17 cellular contexts compared by ENCODE assay signal in genomic region chr6:154476494-154476893, GRCh38. TPM values are rescaled to one million over a fixed set of nuclear protein-coding genes. Genes with fewer than 3 reads are reported as not detected.
A peak's percentile ranks its signal among the peaks of the same experiment; 100 is the strongest.
DNase-seq lines count a peak whose midpoint lies in the region; ATAC-seq, FAIRE-seq and TF ChIP-seq lines count a peak whose summit lies in the region.
"Had no signal": no experiment of that assay in that cellular context is flagged by ENCODE, and none has a peak within 500 bp of the region (broad histone marks: within the 10 kb centered on the region; RNA-seq: fewer than 3 reads in every experiment).

No MANE protein-coding gene starts in this region.

- no peaks in the 10 kb centered on the region for H3K36me3 ChIP-seq in kidney (ENCODE audit: control insufficient read depth in 1 of 2, insufficient read depth in 2 of 2, low read length in 2 of 2)
- no peaks in the 10 kb centered on the region for H3K36me3 ChIP-seq in sigmoid colon
- H3K36me3 ChIP-seq in Peyer's patch = no peaks in the 10 kb centered on the region
- H3K36me3 ChIP-seq in stomach = no peaks in the 10 kb centered on the region

- ATAC-seq in GM18870 (IDR thresholded peaks at IDR 0.05; ENCODE audit: unreplicated experiment) (peak; percentile 48), HG03521 (IDR thresholded peaks at IDR 0.05; ENCODE audit: unreplicated experiment) (no peak)
- ATAC-seq: A549 had no signal

- H3K4me3 ChIP-seq in kidney (ENCODE audit: low read length in 2 of 2) (peak overlapping the region; percentile 23 to 33), sigmoid colon (no peak overlapping the region), Peyer's patch (no peak overlapping the region), stomach (no peak overlapping the region)
- H3K4me3 ChIP-seq: A549 had no signal

- intact Hi-C loops in kidney (cut with DNase I) (no loop called here), sigmoid colon (cut with DNase I) (no loop called here), stomach (cut with DNase I; ENCODE audit: low total_unique reads) (no loop called here)

- no peak for TF ChIP-seq CTCF in kidney (IDR thresholded peaks at IDR 0.05; ENCODE audit: borderline replicate concordance, extremely low read depth, insufficient read depth)
- no peak for TF ChIP-seq CTCF in sigmoid colon (IDR thresholded peaks at IDR 0.05)
- TF ChIP-seq CTCF in Peyer's patch (IDR thresholded peaks at IDR 0.05) = no peak
- TF ChIP-seq CTCF in stomach (IDR thresholded peaks at IDR 0.05) = no peak

- no peaks in the 10 kb centered on the region for H3K27me3 ChIP-seq in sigmoid colon
- H3K27me3 ChIP-seq in Peyer's patch = no peaks in the 10 kb centered on the region
- no peaks in the 10 kb centered on the region for H3K27me3 ChIP-seq in stomach

- DNase-seq in HK-2 (ENCODE audit: unreplicated experiment) (peak; percentile 33), kidney (no peak), sigmoid colon (no peak), Peyer's patch (no peak), stomach (no peak)
- DNase-seq: GF-D8, H7, KBM-7, NCI-H1092 treated with DMSO at 0.1 percent for 48 hours, NCI-H1694, Right ventricle myocardium superior, SK-N-SH had no signal

- peak overlapping the region in 1 of 2 donors; percentile 16 for H3K9ac ChIP-seq in kidney (ENCODE audit: low read length in 2 of 2)
- H3K9ac ChIP-seq: SK-N-SH had no signal

- TF ChIP-seq POLR2A in sigmoid colon (IDR thresholded peaks at IDR 0.05) (no peak), Peyer's patch (IDR thresholded peaks at IDR 0.05) (no peak), stomach (IDR thresholded peaks at IDR 0.05) (no peak)

- H3K27ac ChIP-seq in kidney (ENCODE audit: low read depth in 2 of 2, low read length in 2 of 2) = peak overlapping the region; percentile 82 to 92
- H3K27ac ChIP-seq in sigmoid colon = peak overlapping the region in 3 of 4 donors; percentile 79 to 87 (median 87)
- no peak overlapping the region for H3K27ac ChIP-seq in Peyer's patch
- no peak overlapping the region for H3K27ac ChIP-seq in stomach
- H3K27ac ChIP-seq: A549, HL-60 had no signal

- WGBS in sigmoid colon, 2 donors = 96% methylated on average over 4 of the region's 4 CpGs
- WGBS in stomach, 5 donors = 89 to 97% (median 91%) methylated on average over 4 of the region's 4 CpGs

- TF ChIP-seq EP300 in sigmoid colon (IDR thresholded peaks at IDR 0.05) = no peak
- no peak for TF ChIP-seq EP300 in stomach (IDR thresholded peaks at IDR 0.05)

- FAIRE-seq in kidney (lab: Jason Lieb, UNC) = peak; percentile 8
- FAIRE-seq: A549 had no signal

- H3K9me3 ChIP-seq in kidney (ENCODE audit: control insufficient read depth in 1 of 2, low read length in 2 of 2) (no peaks in the 10 kb centered on the region), sigmoid colon (no peaks in the 10 kb centered on the region), Peyer's patch (no peaks in the 10 kb centered on the region), stomach (no peaks in the 10 kb centered on the region)
- H3K9me3 ChIP-seq: A549, SK-N-SH had no signal

- H3K4me1 ChIP-seq in kidney (ENCODE audit: control insufficient read depth in 1 of 2, insufficient read depth in 1 of 2, low read depth in 1 of 2, low read length in 2 of 2) = peaks cover 26 to 36% of the 10 kb centered on the region in 2 donors
- H3K4me1 ChIP-seq in sigmoid colon = peaks cover 0 to 84% (median 70%) of the 10 kb centered on the region in 4 donors
- no peaks in the 10 kb centered on the region for H3K4me1 ChIP-seq in Peyer's patch
- H3K4me1 ChIP-seq in stomach = peaks cover 8 to 62% (median 24%) of the 10 kb centered on the region in 4 donors

RNA-seq across cellular contexts. Expression of gene CNKSR3, which starts 34.0 kb away (rescaled TPM):
- 63.1 TPM for total RNA-seq in kidney
- 13.8 TPM for polyA plus RNA-seq in kidney (ENCODE audit: insufficient read depth, low read depth, low replicate concordance)
- total RNA-seq in sigmoid colon = 10 to 100 TPM; 12.8 to 16.8 (median 14.4) TPM
- 10 to 100 TPM in 2 of 3 donors, 1 to 10 TPM in 1; 6.0 to 17.4 (median 15.3) TPM for polyA plus RNA-seq in sigmoid colon
- total RNA-seq in Peyer's patch = 10 to 100 TPM; 29.6 to 34.5 (median 30.1) TPM
- total RNA-seq in stomach = 10 to 100 TPM in 1 of 5 donors, 1 to 10 TPM in 4; 1.2 to 40.0 (median 7.4) TPM
- polyA plus RNA-seq in stomach = 1 to 10 TPM; 5.7 to 6.6 (median 5.9) TPM
- polyA plus RNA-seq: CD14-positive monocyte had no signal

Comparison
In these comparisons a context has a peak if more than half of its experiments do, and no peak if none do; other contexts are left out.
1. H3K27ac ChIP-seq: peak in kidney (2 of 2) and sigmoid colon (3 of 4); none in Peyer's patch (0 of 4) and stomach (0 of 5).
2. H3K4me3 ChIP-seq: peak in kidney (2 of 2); none in sigmoid colon (0 of 4), Peyer's patch (0 of 4) and stomach (0 of 4).